22 cellular contexts compared by ENCODE assay signal in the genomic region with DNA sequence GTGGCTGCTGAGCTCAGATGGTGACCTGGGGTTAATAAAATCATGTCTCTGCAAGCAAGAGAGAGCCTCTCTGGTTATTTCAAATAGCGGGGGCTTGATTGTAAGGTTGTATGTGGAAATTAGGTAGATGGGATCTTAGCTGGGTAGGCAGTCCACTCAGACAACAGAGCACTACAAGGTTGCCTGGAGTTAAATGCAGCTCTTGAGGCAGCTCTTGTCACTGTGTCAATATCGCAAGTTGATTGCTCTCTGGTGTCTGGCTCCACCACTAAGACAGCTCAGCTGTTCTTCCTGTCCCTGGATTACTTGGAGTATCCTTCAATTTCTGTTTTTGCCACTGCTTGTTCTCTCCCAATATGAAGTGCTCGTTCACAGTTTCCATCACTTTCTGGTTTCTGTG.
DNase-seq lines count a peak whose midpoint lies in the region; ATAC-seq and TF ChIP-seq lines count a peak whose summit lies in the region.
"Had no signal": no experiment of that assay in that cellular context is flagged by ENCODE, and none has a peak within 500 bp of the region (broad histone marks: within the 10 kb centered on the region; RNA-seq: fewer than 3 reads in every experiment).

No MANE protein-coding gene starts in this region.

- DNase-seq in DMS79 (lab: John Stamatoyannopoulos, UW), result peak; percentile 97
- peak; percentile 72 for DNase-seq in NCI-H1417 treated with DMSO at 0.1 percent for 48 hours (lab: John Stamatoyannopoulos, UW)
- peak; percentile 90 for DNase-seq in NCI-H748 (lab: John Stamatoyannopoulos, UW; ENCODE audit: unreplicated experiment)
- peak; percentile 29 for DNase-seq in lung (ENCODE audit: low spot score)
- no peak for DNase-seq in activated naive CD4-positive, alpha-beta T cell treated with anti-CD3 and anti-CD28 coated beads, Interleukin-2, amount 50 U/mL, for 16 hours
- DNase-seq in NCI-H2171 (lab: John Stamatoyannopoulos, UW), result no peak
- no peak for DNase-seq in esophagus muscularis mucosa (ENCODE audit: extremely low spot score)
- DNase-seq: activated CD4-positive, alpha-beta T cell treated with anti-CD3 and anti-CD28 coated beads for 4 hours; effector CD4-positive, alpha-beta T cell; KG1; kidney glomerular epithelial cell; NCI-H446 treated with DMSO at 0.1 percent for 48 hours; SHP77 treated with DMSO at 0.1 percent for 48 hours; stimulated activated CD4-positive, alpha-beta T cell treated with anti-CD3 and anti-CD28 coated beads, Interleukin-2, amount 100 ng/mL, for 24 hours; stimulated activated naive CD4-positive, alpha-beta T cell treated with Interleukin-2 at 50 U/mL for 16 hours; T-cell had no signal

- TF ChIP-seq POLR2A in esophagus muscularis mucosa (IDR thresholded peaks at IDR 0.05; ENCODE audit: low read depth), result no peak

- H3K4me1 ChIP-seq in lung (ENCODE audit: control insufficient read depth in 2 of 2, insufficient read depth in 2 of 2, low read length in 2 of 2), result no peaks in the 10 kb centered on the region
- no peaks in the 10 kb centered on the region for H3K4me1 ChIP-seq in esophagus muscularis mucosa
- H3K4me1 ChIP-seq: gastroesophageal sphincter, parathyroid adenoma had no signal

- no peaks in the 10 kb centered on the region for H3K27me3 ChIP-seq in lung (ENCODE audit: control insufficient read depth, insufficient read depth)
- no peaks in the 10 kb centered on the region for H3K27me3 ChIP-seq in esophagus muscularis mucosa
- H3K27me3 ChIP-seq: gastroesophageal sphincter had no signal

- H3K27ac ChIP-seq in lung (ENCODE audit: low read depth in 1 of 2, low read length in 1 of 2) (no peak overlapping the region), esophagus muscularis mucosa (replicated peaks in 1 of 4) (no peak overlapping the region)
- H3K27ac ChIP-seq: gastroesophageal sphincter, parathyroid adenoma had no signal

- H3K9me3 ChIP-seq in lung (ENCODE audit: control insufficient read depth in 2 of 2, insufficient read depth in 1 of 2, low read length in 1 of 2) (no peaks in the 10 kb centered on the region), esophagus muscularis mucosa (no peaks in the 10 kb centered on the region)
- H3K9me3 ChIP-seq: gastroesophageal sphincter had no signal

- intact Hi-C loops in esophagus muscularis mucosa (cut with DNase I), result no loop called here

- whole genome bisulfite sequencing in lung, 2 donors, result 61 to 71% methylated on average over 3 of the region's 3 CpGs
- WGBS in esophagus muscularis mucosa, result 85% methylated on average over 3 of the region's 3 CpGs

- H3K4me3 ChIP-seq in lung (no peak overlapping the region), esophagus muscularis mucosa (no peak overlapping the region)
- H3K4me3 ChIP-seq: gastroesophageal sphincter had no signal

- no peak for ATAC-seq in lung (ENCODE audit: insufficient read depth, low FRiP score)
- no peak for ATAC-seq in HG02981 (IDR thresholded peaks at IDR 0.05; ENCODE audit: unreplicated experiment)
- ATAC-seq: activated naive CD4-positive, alpha-beta T cell treated with anti-CD3 and anti-CD28 coated beads, Interleukin-2, amount 50 U/mL, for 72 hours; esophagus mucosa; gastroesophageal sphincter; natural killer cell treated with Interleukin-12 subunit alpha and Interleukin-12 subunit beta and Interleukin-15 and Interleukin-18, amount 100 ng/mL, for 72 hours; T-cell had no signal

- H3K36me3 ChIP-seq in lung (ENCODE audit: control insufficient read depth in 2 of 2, insufficient read depth in 2 of 2, low read length in 2 of 2), result no peaks in the 10 kb centered on the region
- H3K36me3 ChIP-seq in esophagus muscularis mucosa, result no peaks in the 10 kb centered on the region
- H3K36me3 ChIP-seq: gastroesophageal sphincter had no signal

- TF ChIP-seq EP300 in esophagus muscularis mucosa (IDR thresholded peaks at IDR 0.05), result no peak

- no peak for TF ChIP-seq CTCF in lung (IDR thresholded peaks at IDR 0.05; ENCODE audit: control extremely low read depth, extremely low read depth)
- TF ChIP-seq CTCF in esophagus muscularis mucosa (IDR thresholded peaks at IDR 0.05), result no peak

Comparison
In these comparisons a context has a peak if more than half of its experiments do, and no peak if none do; other contexts are left out.
1. DNase-seq: peak in DMS79 (single experiment), NCI-H1417 treated with DMSO at 0.1 percent for 48 hours (single experiment), NCI-H748 (single experiment) and lung (single experiment); none in activated naive CD4-positive, alpha-beta T cell treated with anti-CD3 and anti-CD28 coated beads, Interleukin-2, amount 50 U/mL, for 16 hours (single experiment), NCI-H2171 (single experiment) and esophagus muscularis mucosa (single experiment).